ENCODE assay signal across 21 cellular contexts in the genomic region with DNA sequence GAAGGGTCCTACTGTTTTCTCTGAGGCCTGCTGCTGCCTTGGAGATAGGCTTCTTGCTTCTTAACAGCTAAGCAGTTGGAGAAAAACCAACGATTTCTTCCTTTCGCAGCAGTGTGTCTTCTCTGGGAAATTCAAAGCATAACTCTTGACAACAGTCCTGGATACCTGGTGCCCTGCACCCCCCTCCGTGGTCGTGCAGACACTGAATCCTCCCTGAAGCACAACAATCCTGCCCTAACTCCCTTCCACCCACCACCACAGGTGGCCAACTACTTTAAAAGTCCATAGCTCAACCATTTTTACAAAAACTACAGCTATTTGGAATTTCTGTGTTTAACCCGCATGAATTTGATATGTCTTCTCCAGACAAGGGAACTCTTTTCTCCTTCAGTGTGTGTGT.
DNase-seq lines count a peak whose midpoint lies in the region; ATAC-seq, FAIRE-seq and TF ChIP-seq lines count a peak whose summit lies in the region.
"Had no signal": no experiment of that assay in that cellular context is flagged by ENCODE, and none has a peak within 500 bp of the region (broad histone marks: within the 10 kb centered on the region; RNA-seq: fewer than 3 reads in every experiment).

No MANE protein-coding gene starts in this region.

- H3K18ac ChIP-seq in neuronal stem cell (ENCODE audit: low read length) = no peak overlapping the region

- no peak for ATAC-seq in HG02884 (IDR thresholded peaks at IDR 0.05; ENCODE audit: unreplicated experiment)
- ATAC-seq: HCT116 had no signal

- DNase-seq in MCF 10A (ENCODE audit: unreplicated experiment) (no peak), breast epithelium (ENCODE audit: low spot score in 2 of 2) (no peak), astrocyte (ENCODE audit: low read depth) (no peak), neuronal stem cell (ENCODE audit: low spot score) (no peak), tibial artery (no peak), OCI-LY7 (ENCODE audit: low spot score) (no peak), ACHN (no peak)
- DNase-seq: 8988T; CD8-positive, alpha-beta memory T cell; DMS79; MG63; NCI-H1092 treated with DMSO at 0.1 percent for 48 hours; NCI-H1694; NCI-H2107; NCI-H226; NCI-H524 treated with DMSO at 0.1 percent for 48 hours; SIG-M5 had no signal

- H3K4ac ChIP-seq in neuronal stem cell (ENCODE audit: low read length) = no peak overlapping the region

- H3K9me3 ChIP-seq in breast epithelium (no peaks in the 10 kb centered on the region), astrocyte (ENCODE audit: insufficient read depth, low read depth, low read length) (no peaks in the 10 kb centered on the region), neuronal stem cell (replicated peaks in 1 of 2; ENCODE audit: control insufficient read depth in 2 of 2, insufficient read depth in 1 of 2, low read depth in 1 of 2, low read length in 2 of 2) (no peaks in the 10 kb centered on the region), tibial artery (no peaks in the 10 kb centered on the region), OCI-LY7 (ENCODE audit: low read length) (no peaks in the 10 kb centered on the region)
- H3K9me3 ChIP-seq: BLaER1 treated with 17β-estradiol and CSF1 and Interleukin-3, amounts not matched to agents 10 nM and 100 nM; MG63 had no signal

- TF ChIP-seq CTCF in MCF 10A (IDR thresholded peaks at IDR 0.05; ENCODE audit: unreplicated experiment) = no peak
- TF ChIP-seq CTCF in breast epithelium (IDR thresholded peaks at IDR 0.05) = no peak
- TF ChIP-seq CTCF in astrocyte (IDR thresholded peaks at IDR 0.05; ENCODE audit: insufficient read depth, low read depth, low read length) = no peak
- no peak for TF ChIP-seq CTCF in tibial artery (IDR thresholded peaks at IDR 0.05)
- TF ChIP-seq CTCF in OCI-LY7 (conservative IDR thresholded peaks at IDR 0.05; ENCODE audit: low read length) = no peak

- no peak overlapping the region for H4K91ac ChIP-seq in neuronal stem cell (ENCODE audit: low read depth, low read length, poor library complexity)

- H3K27me3 ChIP-seq in breast epithelium = no peaks in the 10 kb centered on the region
- H3K27me3 ChIP-seq in astrocyte (ENCODE audit: insufficient read depth, low read length) = no peaks in the 10 kb centered on the region
- no peaks in the 10 kb centered on the region for H3K27me3 ChIP-seq in neuronal stem cell (ENCODE audit: control insufficient read depth in 3 of 3, insufficient read depth in 3 of 3, low read depth in 1 of 3, low read length in 3 of 3)
- no peaks in the 10 kb centered on the region for H3K27me3 ChIP-seq in tibial artery
- H3K27me3 ChIP-seq: BLaER1 treated with 17β-estradiol and CSF1 and Interleukin-3, amounts not matched to agents 10 nM and 100 nM; MG63 had no signal

- H4K20me1 ChIP-seq in astrocyte (ENCODE audit: insufficient read depth, low read length) = no peaks in the 10 kb centered on the region
- H4K20me1 ChIP-seq in OCI-LY7 (ENCODE audit: insufficient read depth, low read length) = no peaks in the 10 kb centered on the region
- H4K20me1 ChIP-seq: BLaER1 treated with 17β-estradiol and CSF1 and Interleukin-3, amounts not matched to agents 10 nM and 100 nM had no signal

- H3K9me3 Mint-ChIP-seq in MCF 10A (ENCODE audit: unreplicated experiment) = no peaks in the 10 kb centered on the region
- no peaks in the 10 kb centered on the region for H3K9me3 Mint-ChIP-seq in astrocyte (ENCODE audit: unreplicated experiment)
- H3K9me3 Mint-ChIP-seq: CD8-positive, alpha-beta memory T cell had no signal

- in situ Hi-C loops in ACHN (cut with HindIII; ENCODE audit: low pct_ligation_motif_present, low pct_unique_long_range_greater_than_20kb, low sequenced_read_pairs) = no loop called here

- BruUV-seq in MCF 10A (replicated peaks; lab: Mats Ljungman, UMichigan) (no TSS peak), OCI-LY7 (replicated peaks; lab: Mats Ljungman, UMichigan) (no TSS peak)

- no peak overlapping the region for H3K27ac ChIP-seq in breast epithelium
- peak overlapping the region; percentile 94 for H3K27ac ChIP-seq in astrocyte (ENCODE audit: low read depth, low read length)
- H3K27ac ChIP-seq in neuronal stem cell (replicated peaks; ENCODE audit: low read length) = no peak overlapping the region
- peak overlapping the region; percentile 61 to 82 for H3K27ac ChIP-seq in tibial artery
- no peak overlapping the region for H3K27ac ChIP-seq in OCI-LY7 (ENCODE audit: low read depth, low read length, poor library complexity, severe bottlenecking)
- H3K27ac ChIP-seq: BLaER1 treated with 17β-estradiol and CSF1 and Interleukin-3, amounts not matched to agents 10 nM and 100 nM had no signal

- H4K8ac ChIP-seq in neuronal stem cell (ENCODE audit: low read depth, low read length) = no peak overlapping the region

- H3K4me3 Mint-ChIP-seq in MCF 10A (ENCODE audit: unreplicated experiment) (no peak overlapping the region), astrocyte (ENCODE audit: unreplicated experiment) (peak overlapping the region; percentile 34)
- H3K4me3 Mint-ChIP-seq: CD8-positive, alpha-beta memory T cell had no signal

- POLR2A ChIA-PET in MCF 10A (lab: Yijun Ruan, JAX) (interaction anchor here (0.5 to 2.0 kb wide), 5 partner anchors 9 to 976 kb away, joined by 3 to 9 read pairs (median 4); a partner anchor contains a TSS), OCI-LY7 (lab: Charles Lee) (no interaction called here)

- TF ChIP-seq POLR2A in breast epithelium (IDR thresholded peaks at IDR 0.05) = no peak

- no peaks in the 10 kb centered on the region for H3K79me1 ChIP-seq in neuronal stem cell (ENCODE audit: low read depth, low read length)

- H3K9ac ChIP-seq in astrocyte (ENCODE audit: low read length) (no peak overlapping the region), neuronal stem cell (ENCODE audit: low read depth, low read length, poor library complexity) (no peak overlapping the region)
- H3K9ac ChIP-seq: BLaER1 treated with 17β-estradiol and CSF1 and Interleukin-3, amounts not matched to agents 10 nM and 100 nM had no signal

- H3K27me3 Mint-ChIP-seq in MCF 10A (ENCODE audit: insufficient read depth, unreplicated experiment) = no peaks in the 10 kb centered on the region
- no peaks in the 10 kb centered on the region for H3K27me3 Mint-ChIP-seq in astrocyte (ENCODE audit: low read depth, unreplicated experiment)

- H3K36me3 Mint-ChIP-seq in MCF 10A (ENCODE audit: insufficient read depth, unreplicated experiment) = peaks cover 6% of the 10 kb centered on the region
- no peaks in the 10 kb centered on the region for H3K36me3 Mint-ChIP-seq in astrocyte (ENCODE audit: low read depth, unreplicated experiment)
- H3K36me3 Mint-ChIP-seq: CD8-positive, alpha-beta memory T cell had no signal

- intact Hi-C loops in MCF 10A (cut with micrococcal nuclease) = no loop called here
- intact Hi-C loops in breast epithelium (cut with DNase I; ENCODE audit: low total_unique reads) = no loop called here
- intact Hi-C loops in tibial artery (cut with DNase I; ENCODE audit: low total_unique reads) = no loop called here
- intact Hi-C loops in OCI-LY7 (cut with micrococcal nuclease; ENCODE audit: unreplicated experiment) = no loop called here

- H2BK5ac ChIP-seq in neuronal stem cell (ENCODE audit: low read length) = no peak overlapping the region

- H3K4me2 ChIP-seq in astrocyte (ENCODE audit: low read length) (peak overlapping the region; percentile 86), neuronal stem cell (ENCODE audit: insufficient read depth, low read length, poor library complexity, severe bottlenecking) (no peak overlapping the region), OCI-LY7 (ENCODE audit: low read length) (no peak overlapping the region)
- H3K4me2 ChIP-seq: BLaER1 treated with 17β-estradiol and CSF1 and Interleukin-3, amounts not matched to agents 10 nM and 100 nM had no signal

- FAIRE-seq in astrocyte (lab: Jason Lieb, UNC) = no peak
- FAIRE-seq: D721Med had no signal

- WGBS in neuronal stem cell (ENCODE audit: extremely low coverage in 2 of 2, insufficient read length in 2 of 2, insufficient replicate concordance in 1 of 2), 2 donors = no CpG with 5 or more reads among the region's 5 CpGs

- H3K36me3 ChIP-seq in breast epithelium (no peaks in the 10 kb centered on the region), astrocyte (ENCODE audit: insufficient read depth, low read length) (no peaks in the 10 kb centered on the region), neuronal stem cell (replicated peaks in 1 of 2; ENCODE audit: control insufficient read depth in 2 of 2, insufficient read depth in 2 of 2, low read length in 2 of 2) (no peaks in the 10 kb centered on the region), tibial artery (no peaks in the 10 kb centered on the region), OCI-LY7 (ENCODE audit: insufficient read depth, low read length) (no peaks in the 10 kb centered on the region)
- H3K36me3 ChIP-seq: BLaER1 treated with 17β-estradiol and CSF1 and Interleukin-3, amounts not matched to agents 10 nM and 100 nM; MG63 had no signal

- H2AK5ac ChIP-seq in neuronal stem cell (ENCODE audit: low read depth, low read length) = no peak overlapping the region

- H3K4me1 Mint-ChIP-seq in MCF 10A (ENCODE audit: insufficient read depth, unreplicated experiment) (peaks cover 41% of the 10 kb centered on the region), astrocyte (ENCODE audit: low read depth, unreplicated experiment) (peaks cover 63% of the 10 kb centered on the region)

- H3K23ac ChIP-seq in neuronal stem cell (ENCODE audit: low read depth, low read length, poor library complexity) = no peak overlapping the region

- no peak overlapping the region for H2BK15ac ChIP-seq in neuronal stem cell (ENCODE audit: low read length)

- H3K4me1 ChIP-seq in breast epithelium (peaks cover 0 to 18% of the 10 kb centered on the region in 2 donors), astrocyte (ENCODE audit: insufficient read depth, low read length) (peaks cover 48% of the 10 kb centered on the region), neuronal stem cell (ENCODE audit: control insufficient read depth in 2 of 2, insufficient read depth in 1 of 2, low read depth in 1 of 2, low read length in 2 of 2) (peaks cover 11 to 36% of the 10 kb centered on the region in 2 donors), tibial artery (peaks cover 0 to 54% (median 38%) of the 10 kb centered on the region in 4 donors), OCI-LY7 (ENCODE audit: insufficient read depth, low read length, poor library complexity, severe bottlenecking) (no peaks in the 10 kb centered on the region)

- no peak overlapping the region for H2BK12ac ChIP-seq in neuronal stem cell (ENCODE audit: low read length)

- H3K79me2 ChIP-seq in astrocyte (ENCODE audit: insufficient read depth, low read length) = peaks cover 19% of the 10 kb centered on the region
- no peaks in the 10 kb centered on the region for H3K79me2 ChIP-seq in OCI-LY7 (ENCODE audit: insufficient read depth, low read depth, low read length)

- H3K4me3 ChIP-seq in breast epithelium (no peak overlapping the region), astrocyte (ENCODE audit: insufficient read depth, low read depth, low read length) (peak overlapping the region; percentile 47), neuronal stem cell (ENCODE audit: low read length in 2 of 2) (no peak overlapping the region), tibial artery (no peak overlapping the region), OCI-LY7 (ENCODE audit: low read depth, low read length, poor library complexity, severe bottlenecking) (no peak overlapping the region)
- H3K4me3 ChIP-seq: BLaER1 treated with 17β-estradiol and CSF1 and Interleukin-3, amounts not matched to agents 10 nM and 100 nM; MG63 had no signal

- no peaks in the 10 kb centered on the region for H3K9me2 ChIP-seq in OCI-LY7 (ENCODE audit: insufficient read depth, low read length)

- no peak overlapping the region for H3K14ac ChIP-seq in neuronal stem cell (ENCODE audit: low read length)

- no peak overlapping the region for H2BK120ac ChIP-seq in neuronal stem cell (ENCODE audit: low read depth, low read length)

- H3K27ac Mint-ChIP-seq in MCF 10A (ENCODE audit: low read depth, unreplicated experiment) (peak overlapping the region; percentile 93), astrocyte (ENCODE audit: unreplicated experiment) (peak overlapping the region; percentile 67)
- H3K27ac Mint-ChIP-seq: CD8-positive, alpha-beta memory T cell had no signal

- H2AFZ ChIP-seq in astrocyte (ENCODE audit: low read depth, low read length) = peak overlapping the region; percentile 21
- peak overlapping the region; percentile 61 for H2AFZ ChIP-seq in neuronal stem cell (ENCODE audit: low read length)
- no peak overlapping the region for H2AFZ ChIP-seq in OCI-LY7 (ENCODE audit: low read length)

- CTCF ChIA-PET in MCF 10A (lab: Yijun Ruan, JAX) = interaction anchor here (0.6 to 1.5 kb wide), 5 partner anchors 9 to 28 kb away, joined by 3 to 7 read pairs (median 4); no protein-coding TSS in a partner anchor
- CTCF ChIA-PET in OCI-LY7 (lab: Charles Lee; ENCODE audit: unreplicated experiment) = no interaction called here

Comparison
In these comparisons a context has a peak if more than half of its experiments do, and no peak if none do; other contexts are left out.
1. H3K27ac ChIP-seq: peak in astrocyte (single experiment) and tibial artery (2 of 2); none in breast epithelium (0 of 2), neuronal stem cell (single experiment) and OCI-LY7 (single experiment).